ENCODE assay signal across 1 cellular context in the genomic region with DNA sequence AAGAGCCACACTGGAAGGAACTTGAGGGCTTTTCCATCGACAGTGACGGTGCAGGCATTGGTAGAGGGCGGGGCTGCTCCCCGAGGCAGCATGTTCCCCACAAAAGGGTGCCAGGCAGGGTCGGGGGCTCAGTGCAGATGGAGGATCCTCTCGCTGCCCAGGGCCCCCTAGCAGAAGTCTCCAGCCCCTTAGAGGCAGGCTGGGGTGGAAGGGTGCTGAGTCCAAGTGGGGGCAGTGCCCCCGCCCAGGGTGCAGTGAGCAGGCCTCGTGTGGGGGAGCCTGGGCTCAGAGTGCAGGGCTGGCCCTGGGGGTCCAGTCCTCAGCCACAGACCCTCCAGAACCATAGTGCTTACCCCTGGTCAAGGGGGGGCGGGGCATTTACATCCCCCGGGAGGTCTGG.
TF ChIP-seq lines count a peak whose summit lies in the region.

No MANE protein-coding gene starts in this region.

TF ChIP-seq in IMR-90, 13 proteins besides CTCF, POLR2A, EP300 and RAD21:
- TF ChIP-seq BHLHE40 (IDR thresholded peaks at IDR 0.05; ENCODE audit: low read depth, low read length) = no peak
